1 cellular context compared by ENCODE assay signal in the genomic region with DNA sequence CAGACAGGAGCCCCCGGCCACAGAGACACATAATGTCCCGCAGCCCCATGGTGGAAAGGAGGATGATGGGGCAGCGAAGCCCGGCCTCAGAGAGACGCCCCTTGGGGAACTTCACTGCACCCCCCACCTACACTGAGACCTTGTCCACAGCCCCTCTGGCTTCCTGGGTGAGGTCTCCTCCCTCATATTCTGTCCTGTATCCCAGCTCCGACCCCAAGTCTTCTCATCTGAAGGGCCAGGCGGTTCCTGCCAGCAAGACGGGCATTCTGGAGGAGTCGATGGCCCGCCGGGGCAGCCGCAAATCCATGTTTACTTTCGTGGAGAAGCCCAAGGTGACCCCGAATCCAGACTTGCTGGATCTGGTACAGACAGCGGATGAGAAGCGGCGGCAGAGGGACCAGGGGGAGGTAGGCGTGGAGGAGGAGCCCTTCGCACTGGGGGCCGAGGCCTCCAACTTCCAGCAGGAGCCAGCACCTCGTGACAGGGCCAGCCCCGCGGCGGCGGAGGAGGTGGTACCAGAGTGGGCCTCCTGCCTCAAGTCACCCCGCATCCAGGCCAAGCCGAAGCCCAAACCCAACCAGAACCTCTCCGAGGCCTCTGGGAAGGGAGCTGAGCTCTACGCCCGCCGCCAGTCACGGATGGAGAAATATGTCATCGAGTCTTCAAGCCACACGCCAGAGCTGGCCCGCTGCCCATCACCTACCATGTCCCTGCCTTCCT.
TF ChIP-seq lines count a peak whose summit lies in the region.

No MANE protein-coding gene starts in this region.

TF ChIP-seq in H1, 55 proteins besides CTCF, POLR2A, EP300 and RAD21:
- TF ChIP-seq POLR2AphosphoS5 (IDR thresholded peaks at IDR 0.05; ENCODE audit: low read depth, low read length) (no peak), NRF1 (IDR thresholded peaks at IDR 0.05; ENCODE audit: low read depth, low read length) (no peak), CHD2 (IDR thresholded peaks at IDR 0.05; ENCODE audit: low read length) (no peak)
- TF ChIP-seq, protein P1, sequence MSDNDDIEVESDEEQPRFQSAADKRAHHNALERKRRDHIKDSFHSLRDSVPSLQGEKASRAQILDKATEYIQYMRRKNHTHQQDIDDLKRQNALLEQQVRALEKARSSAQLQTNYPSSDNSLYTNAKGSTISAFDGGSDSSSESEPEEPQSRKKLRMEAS (IDR thresholded peaks at IDR 0.05) = no peak
